1 cellular context compared by ENCODE assay signal in the genomic region with DNA sequence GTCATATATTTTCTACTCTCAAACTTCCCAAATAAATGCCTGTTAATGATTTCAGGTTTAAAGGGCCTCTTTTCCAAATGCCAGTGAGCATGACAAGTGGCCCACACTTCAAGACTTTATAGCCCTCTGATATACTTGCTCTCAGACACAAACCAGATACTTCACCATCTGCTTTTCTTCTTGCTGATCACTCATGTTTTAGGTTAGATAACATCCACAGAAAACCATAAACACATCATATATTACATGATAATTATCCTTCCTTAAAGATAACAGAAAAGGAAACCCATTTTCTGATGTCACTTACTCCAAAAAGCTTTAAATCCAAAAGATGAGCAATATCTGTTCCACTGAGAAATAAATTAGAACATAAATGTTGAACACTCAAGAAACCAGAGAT.
TF ChIP-seq lines count a peak whose summit lies in the region.

No MANE protein-coding gene starts in this region.

TF ChIP-seq in SK-N-SH, 30 proteins besides CTCF, POLR2A, EP300 and RAD21 (continued from another document):
- TF ChIP-seq GATA2 (CRISPR knock-in tag; IDR thresholded peaks at IDR 0.05) (peak; percentile 99), MAX (IDR thresholded peaks at IDR 0.05; ENCODE audit: low read depth) (no peak), GABPA (IDR thresholded peaks at IDR 0.05; ENCODE audit: low read depth) (no peak), CHD2 (IDR thresholded peaks at IDR 0.05; ENCODE audit: low read length, partially characterized antibody) (peak; percentile 87), FOXJ3 (CRISPR knock-in tag; IDR thresholded peaks at IDR 0.05) (peak; percentile 96), RCOR1 (IDR thresholded peaks at IDR 0.05; ENCODE audit: low read length) (peak; percentile 89; the same call in 1 of the 2 replicates), SIN3A (IDR thresholded peaks at IDR 0.05; ENCODE audit: borderline replicate concordance, low read depth, low read length) (no peak), RXRA (IDR thresholded peaks at IDR 0.05; ENCODE audit: borderline replicate concordance, low read depth) (no peak), TCF12 (IDR thresholded peaks at IDR 0.05) (peak; percentile 90), USF2 (IDR thresholded peaks at IDR 0.05; ENCODE audit: borderline replicate concordance, low read depth, low read length) (no peak), NFIC (IDR thresholded peaks at IDR 0.05; ENCODE audit: borderline replicate concordance) (no peak; the same call in 1 of the 2 replicates), SMC3 (IDR thresholded peaks at IDR 0.05; ENCODE audit: low read depth, low read length) (no peak), IRF3 (IDR thresholded peaks at IDR 0.05; ENCODE audit: low read depth, low read length) (no peak), MXI1 (IDR thresholded peaks at IDR 0.05; ENCODE audit: low read depth, low read length) (peak; percentile 77)
- TF ChIP-seq, protein P1, sequence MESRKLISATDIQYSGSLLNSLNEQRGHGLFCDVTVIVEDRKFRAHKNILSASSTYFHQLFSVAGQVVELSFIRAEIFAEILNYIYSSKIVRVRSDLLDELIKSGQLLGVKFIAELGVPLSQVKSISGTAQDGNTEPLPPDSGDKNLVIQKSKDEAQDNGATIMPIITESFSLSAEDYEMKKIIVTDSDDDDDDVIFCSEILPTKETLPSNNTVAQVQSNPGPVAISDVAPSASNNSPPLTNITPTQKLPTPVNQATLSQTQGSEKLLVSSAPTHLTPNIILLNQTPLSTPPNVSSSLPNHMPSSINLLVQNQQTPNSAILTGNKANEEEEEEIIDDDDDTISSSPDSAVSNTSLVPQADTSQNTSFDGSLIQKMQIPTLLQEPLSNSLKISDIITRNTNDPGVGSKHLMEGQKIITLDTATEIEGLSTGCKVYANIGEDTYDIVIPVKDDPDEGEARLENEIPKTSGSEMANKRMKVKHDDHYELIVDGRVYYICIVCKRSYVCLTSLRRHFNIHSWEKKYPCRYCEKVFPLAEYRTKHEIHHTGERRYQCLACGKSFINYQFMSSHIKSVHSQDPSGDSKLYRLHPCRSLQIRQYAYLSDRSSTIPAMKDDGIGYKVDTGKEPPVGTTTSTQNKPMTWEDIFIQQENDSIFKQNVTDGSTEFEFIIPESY (IDR thresholded peaks at IDR 0.05; ENCODE audit: borderline replicate concordance, low read depth), result no peak
